ENCODE assay signal across 13 cellular contexts in genomic region chr5:160692272-160692671, GRCh38.
DNase-seq lines count a peak whose midpoint lies in the region; TF ChIP-seq lines count a peak whose summit lies in the region.
"Had no signal": no experiment of that assay in that cellular context is flagged by ENCODE, and none has a peak within 500 bp of the region (broad histone marks: within the 10 kb centered on the region; RNA-seq: fewer than 3 reads in every experiment).

No MANE protein-coding gene starts in this region.

- in situ Hi-C loops in transverse colon (cut with MboI; ENCODE audit: low pct_ligation_motif_present in 1 of 4, low pct_unique_long_range_greater_than_20kb in 1 of 4, low sequenced_read_pairs in 3 of 4): no loop called here

- 52 to 57% methylated on average over 2 of the region's 2 CpGs for WGBS in transverse colon (ENCODE audit: low coverage in 1 of 2), 2 donors

- TF ChIP-seq POLR2A in transverse colon (IDR thresholded peaks at IDR 0.05): no peak

- intact Hi-C loops in transverse colon (cut with DNase I; ENCODE audit: low total_unique reads): no loop called here

- H3K36me3 ChIP-seq in transverse colon: no peaks in the 10 kb centered on the region

- DNase-seq in LoVo (ENCODE audit: low spot score) (peak; percentile 81), OCI-M1 (lab: John Stamatoyannopoulos, UW) (peak; percentile 14), kidney tubule cell (ENCODE audit: low spot score) (peak; percentile 38), transverse colon (no peak), foreskin fibroblast (no peak), kidney glomerular epithelial cell (lab: John Stamatoyannopoulos, UW) (no peak)
- DNase-seq in activated CD8-positive, alpha-beta memory T cell treated with anti-CD3 and anti-CD28 coated beads for 24 hours: no peak
- DNase-seq: CD8-positive, alpha-beta memory T cell; H7; NCI-H2029; NCI-H2227 treated with DMSO at 0.1 percent for 48 hours; NCI-H526 treated with DMSO at 0.1 percent for 48 hours had no signal

- TF ChIP-seq EP300 in transverse colon (IDR thresholded peaks at IDR 0.05; ENCODE audit: low read depth): no peak

- peaks cover 6 to 62% (median 29%) of the 10 kb centered on the region in 4 donors for H3K4me1 ChIP-seq in transverse colon

- H3K4me3 ChIP-seq in transverse colon: no peak overlapping the region
- no peak overlapping the region for H3K4me3 ChIP-seq in foreskin fibroblast (ENCODE audit: low read depth in 1 of 2, low read length in 2 of 2)

- H3K9me3 ChIP-seq in transverse colon: no peaks in the 10 kb centered on the region

- no peak for TF ChIP-seq CTCF in transverse colon (IDR thresholded peaks at IDR 0.05)
- no peak for TF ChIP-seq CTCF in foreskin fibroblast (IDR thresholded peaks at IDR 0.05; ENCODE audit: low read depth, low read length)

- H3K27ac ChIP-seq in transverse colon: peak overlapping the region; percentile 74 to 92 (median 86)
- H3K27ac ChIP-seq: C4-2B had no signal

- no peaks in the 10 kb centered on the region for H3K27me3 ChIP-seq in transverse colon

Comparison
In these comparisons a context has a peak if more than half of its experiments do, and no peak if none do; other contexts are left out.
1. DNase-seq: peak in LoVo (single experiment), OCI-M1 (single experiment) and kidney tubule cell (single experiment); none in transverse colon (single experiment), foreskin fibroblast (0 of 2), kidney glomerular epithelial cell (single experiment) and activated CD8-positive, alpha-beta memory T cell treated with anti-CD3 and anti-CD28 coated beads for 24 hours (single experiment).